Comparison of ENCODE assay signal across 15 cellular contexts in the genomic region with DNA sequence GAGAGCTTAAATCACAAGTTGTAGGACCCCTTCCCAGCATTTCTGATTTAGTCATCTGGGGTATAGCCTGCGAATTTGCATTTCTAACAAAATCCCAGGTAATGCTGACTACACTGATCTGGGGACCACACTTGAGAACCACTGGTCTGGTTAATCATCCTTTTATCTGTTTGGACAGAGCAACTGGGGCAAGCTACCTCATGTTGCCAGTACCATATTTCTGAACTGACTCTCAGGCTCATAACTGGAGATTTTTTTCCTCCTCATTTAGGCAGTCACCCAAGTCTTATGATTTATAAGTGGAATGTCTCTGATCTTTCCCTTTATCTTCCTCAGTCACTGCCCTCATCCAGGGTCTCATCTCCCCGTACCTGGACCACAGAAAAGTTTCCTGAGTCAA.
"Had no signal": no experiment of that assay in that cellular context is flagged by ENCODE, and none has a peak within 500 bp of the region (broad histone marks: within the 10 kb centered on the region; RNA-seq: fewer than 3 reads in every experiment).

No MANE protein-coding gene starts in this region.

- H3K27ac ChIP-seq: body of pancreas, tibial nerve had no signal

- H3K27me3 Mint-ChIP-seq: activated CD8-positive, alpha-beta memory T cell treated with anti-CD3 and anti-CD28 coated beads, Interleukin-2, amount 10 ng/mL, durations not matched to agents 7 days and 5 days; activated T-cell treated with anti-CD3 and anti-CD28 coated beads, Interleukin-2, amount 50 U/mL, for 24 hours; central memory CD8-positive, alpha-beta T cell; effector memory CD8-positive, alpha-beta T cell; natural killer cell treated with Interleukin-12 subunit alpha and Interleukin-12 subunit beta and Interleukin-15 and Interleukin-18, amount 100 ng/mL, for 72 hours; stimulated activated naive B cell treated with anti-CD40 and anti-IgM and Interleukin-4, amounts not matched to agents 10 μg/mL and 1 μg/mL and 100 μg/mL, for 72 hours had no signal

- DNase-seq: activated CD4-positive, alpha-beta T cell treated with anti-CD3 and anti-CD28 coated beads, Interleukin-2, amount 50 U/mL, for 4 hours; activated CD8-positive, alpha-beta memory T cell treated with anti-CD3 and anti-CD28 coated beads, Interleukin-2, amount 10 ng/mL, durations not matched to agents 7 days and 5 days; activated gamma-delta T cell; activated T-cell treated with anti-CD3 and anti-CD28 coated beads, Interleukin-2, amount 50 U/mL, for 24 hours; amniotic stem cell; body of pancreas; effector memory CD8-positive, alpha-beta T cell; hippocampal formation; stimulated activated CD4-positive, alpha-beta T cell treated with anti-CD3 and anti-CD28 coated beads, Interleukin-4, amount 100 ng/mL, for 1 hour; stimulated activated naive B cell treated with anti-CD40 and anti-IgM and Interleukin-4, amounts not matched to agents 10 μg/mL and 1 μg/mL and 100 μg/mL, for 72 hours; substantia nigra had no signal

- H3K36me3 Mint-ChIP-seq: activated naive CD4-positive, alpha-beta T cell treated with anti-CD3 and anti-CD28 coated beads, Interleukin-2, amount 50 U/mL, for 72 hours; natural killer cell treated with Interleukin-12 subunit alpha and Interleukin-12 subunit beta and Interleukin-15 and Interleukin-18, amount 100 ng/mL, for 72 hours; stimulated activated naive B cell treated with anti-CD40 and anti-IgM and Interleukin-4, amounts not matched to agents 10 μg/mL and 1 μg/mL and 100 μg/mL, for 72 hours had no signal

- H3K27me3 ChIP-seq: body of pancreas, tibial nerve had no signal

- H3K9me3 Mint-ChIP-seq: activated naive CD4-positive, alpha-beta T cell treated with anti-CD3 and anti-CD28 coated beads, Interleukin-2, amount 50 U/mL, for 72 hours; activated T-cell treated with anti-CD3 and anti-CD28 coated beads, Interleukin-2, amount 50 U/mL, for 24 hours; central memory CD8-positive, alpha-beta T cell; effector memory CD8-positive, alpha-beta T cell; natural killer cell treated with Interleukin-12 subunit alpha and Interleukin-12 subunit beta and Interleukin-15 and Interleukin-18, amount 100 ng/mL, for 72 hours; stimulated activated naive B cell treated with anti-CD40 and anti-IgM and Interleukin-4, amounts not matched to agents 10 μg/mL and 1 μg/mL and 100 μg/mL, for 72 hours had no signal

- H3K4me3 ChIP-seq: body of pancreas, tibial nerve had no signal

- H3K4me1 Mint-ChIP-seq: central memory CD8-positive, alpha-beta T cell had no signal

- H3K4me1 ChIP-seq: body of pancreas had no signal

- H3K9me3 ChIP-seq: body of pancreas, tibial nerve had no signal

- H3K36me3 ChIP-seq: tibial nerve had no signal

- H3K27ac Mint-ChIP-seq: activated T-cell treated with anti-CD3 and anti-CD28 coated beads, Interleukin-2, amount 50 U/mL, for 24 hours; effector memory CD8-positive, alpha-beta T cell; natural killer cell treated with Interleukin-12 subunit alpha and Interleukin-12 subunit beta and Interleukin-15 and Interleukin-18, amount 100 ng/mL, for 72 hours; stimulated activated naive B cell treated with anti-CD40 and anti-IgM and Interleukin-4, amounts not matched to agents 10 μg/mL and 1 μg/mL and 100 μg/mL, for 72 hours had no signal

- H3K4me3 Mint-ChIP-seq: activated CD8-positive, alpha-beta memory T cell treated with anti-CD3 and anti-CD28 coated beads, Interleukin-2, amount 10 ng/mL, durations not matched to agents 7 days and 5 days; activated T-cell treated with anti-CD3 and anti-CD28 coated beads, Interleukin-2, amount 50 U/mL, for 24 hours; central memory CD8-positive, alpha-beta T cell; effector memory CD8-positive, alpha-beta T cell; natural killer cell treated with Interleukin-12 subunit alpha and Interleukin-12 subunit beta and Interleukin-15 and Interleukin-18, amount 100 ng/mL, for 72 hours; stimulated activated naive B cell treated with anti-CD40 and anti-IgM and Interleukin-4, amounts not matched to agents 10 μg/mL and 1 μg/mL and 100 μg/mL, for 72 hours had no signal
